Comparison of ENCODE assay signal across 8 cellular contexts in genomic region chr7:76106130-76106529, GRCh38. TPM values are rescaled to one million over a fixed set of nuclear protein-coding genes. Genes with fewer than 3 reads are reported as not detected.
A peak's percentile ranks its signal among the peaks of the same experiment; 100 is the strongest.
DNase-seq lines count a peak whose midpoint lies in the region; ATAC-seq, FAIRE-seq and TF ChIP-seq lines count a peak whose summit lies in the region.
"Not testable (repeated sequence)": the region's sequence is repeated elsewhere in the genome, so short reads cannot be mapped to it uniquely, and the experiment has no call there.

No MANE protein-coding gene starts in this region.

- ATAC-seq in K562, result not testable (repeated sequence)

- TF ChIP-seq POLR2A in K562 (conservative IDR thresholded peaks at IDR 0.05); stomach (IDR thresholded peaks at IDR 0.05): not testable (repeated sequence)

- H3K36me3 ChIP-seq in BLaER1 treated with 17β-estradiol and CSF1 and Interleukin-3, amounts not matched to agents 10 nM and 100 nM, result peaks cover 0 to 22% (median 0%) of the 10 kb centered on the region in 11 experiments; a peak in 9 of 22 replicates
- H3K36me3 ChIP-seq in K562 (ENCODE audit: control insufficient read depth, insufficient read depth, low read length); stomach: not testable (repeated sequence)

- in situ Hi-C loops in K562 (cut with MboI), result not testable (repeated sequence)

- not testable (repeated sequence) for TF ChIP-seq EP300 in K562 (IDR thresholded peaks at IDR 0.05; ENCODE audit: low read length); stomach (IDR thresholded peaks at IDR 0.05)

- peak overlapping the region in 4 of 11 experiments; percentile 75 to 82 (median 77); a peak in 7 of 22 replicates for H3K9ac ChIP-seq in BLaER1 treated with 17β-estradiol and CSF1 and Interleukin-3, amounts not matched to agents 10 nM and 100 nM
- H3K9ac ChIP-seq in K562 (ENCODE audit: insufficient read depth in 1 of 2, low read depth in 2 of 2, low read length in 2 of 2), result not testable (repeated sequence)

- DNase-seq in HT-29 (ENCODE audit: low spot score), result peak; percentile 38
- DNase-seq in NCI-H69 (lab: John Stamatoyannopoulos, UW), result peak; percentile 42
- peak; percentile 27 for DNase-seq in RWPE1 (ENCODE audit: low spot score)
- DNase-seq in K562 (ENCODE audit: extremely low read depth in 1 of 4, low spot score in 3 of 4), result not testable (repeated sequence)
- peak; percentile 65 for DNase-seq in epithelial cell of prostate (ENCODE audit: low read depth, low spot score)
- peak; percentile 34 for DNase-seq in kidney tubule cell (ENCODE audit: low spot score)
- peak; percentile 36 for DNase-seq in stomach

- POLR2A ChIA-PET in RWPE1 (lab: Yijun Ruan, JAX; ENCODE audit: low non-redundant PET); K562 (lab: Yijun Ruan, JAX): not testable (repeated sequence)

- H2AFZ ChIP-seq in K562 (ENCODE audit: low read depth, low read length), result not testable (repeated sequence)

- H4K20me1 ChIP-seq in BLaER1 treated with 17β-estradiol and CSF1 and Interleukin-3, amounts not matched to agents 10 nM and 100 nM; K562 (replicated peaks; ENCODE audit: control insufficient read depth, insufficient read depth, low read length): not testable (repeated sequence)

- not testable (repeated sequence) for BruUV-seq in K562 (replicated peaks; lab: Mats Ljungman, UMichigan)

- peak overlapping the region in 4 of 10 experiments; percentile 56 to 68 (median 60); a peak in 6 of 20 replicates for H3K4me3 ChIP-seq in BLaER1 treated with 17β-estradiol and CSF1 and Interleukin-3, amounts not matched to agents 10 nM and 100 nM
- H3K4me3 ChIP-seq in K562, stomach: not testable (repeated sequence)

- H3K9me1 ChIP-seq in K562 (ENCODE audit: control insufficient read depth, insufficient read depth, low read length), result not testable (repeated sequence)

- not testable (repeated sequence) for H3K27me3 ChIP-seq in BLaER1 treated with 17β-estradiol and CSF1 and Interleukin-3, amounts not matched to agents 10 nM and 100 nM; K562 (ENCODE audit: control insufficient read depth in 2 of 2, insufficient read depth in 2 of 2, low read length in 2 of 2); stomach

- H3K9me3 ChIP-seq in BLaER1 treated with 17β-estradiol and CSF1 and Interleukin-3, amounts not matched to agents 10 nM and 100 nM (replicated peaks in 1 of 11); K562 (replicated peaks; ENCODE audit: control insufficient read depth, insufficient read depth, low read depth, low read length); stomach: not testable (repeated sequence)

- not testable (repeated sequence) for TF ChIP-seq CTCF in RWPE1 (conservative IDR thresholded peaks at IDR 0.05; ENCODE audit: low read depth); K562 (IDR thresholded peaks at IDR 0.05 in 2 of 3, conservative IDR thresholded peaks at IDR 0.05 in 1 of 3; ENCODE audit: insufficient read depth in 2 of 3, low read depth in 1 of 3, low read length in 3 of 3); stomach (IDR thresholded peaks at IDR 0.05)

- intact Hi-C loops in K562 (cut with micrococcal nuclease); stomach (cut with DNase I; ENCODE audit: low total_unique reads): not testable (repeated sequence)

- WGBS in K562 (ENCODE audit: insufficient coverage, low coverage, missing lambda C conversion rate), result 62% methylated on average over 6 of the region's 6 CpGs
- 73 to 83% (median 81%) methylated on average over 6 of the region's 6 CpGs for WGBS in stomach, 5 donors

- H3K27ac ChIP-seq in BLaER1 treated with 17β-estradiol and CSF1 and Interleukin-3, amounts not matched to agents 10 nM and 100 nM, result peak overlapping the region in 7 of 11 experiments; percentile 55 to 81 (median 80); a peak in 7 of 22 replicates
- H3K27ac ChIP-seq in RWPE1; K562 (ENCODE audit: extremely low read depth, low read depth, low read length); stomach: not testable (repeated sequence)
- peak overlapping the region; percentile 90 for H3K27ac ChIP-seq in epithelial cell of prostate

- not testable (repeated sequence) for FAIRE-seq in K562 (lab: Jason Lieb, UNC)

- H3K4me2 ChIP-seq in BLaER1 treated with 17β-estradiol and CSF1 and Interleukin-3, amounts not matched to agents 10 nM and 100 nM, result peak overlapping the region in 10 of 11 experiments; percentile 66 to 100 (median 90); a peak in 19 of 22 replicates
- not testable (repeated sequence) for H3K4me2 ChIP-seq in K562 (ENCODE audit: insufficient read depth, low read length)

- TF ChIP-seq RAD21 in K562 (CRISPR knock-in tag; conservative IDR thresholded peaks at IDR 0.05 in 1 of 2, IDR thresholded peaks at IDR 0.05 in 1 of 2), result not testable (repeated sequence)

- CTCF ChIA-PET in RWPE1 (lab: Yijun Ruan, JAX); K562 (lab: Yijun Ruan, JAX; ENCODE audit: low intra/inter-chr PET ratio): not testable (repeated sequence)

- H3K79me2 ChIP-seq in K562 (ENCODE audit: control insufficient read depth, insufficient read depth, low read length), result not testable (repeated sequence)

- peaks cover 39 to 90% (median 82%) of the 10 kb centered on the region in 10 experiments for H3K4me1 ChIP-seq in BLaER1 treated with 17β-estradiol and CSF1 and Interleukin-3, amounts not matched to agents 10 nM and 100 nM
- H3K4me1 ChIP-seq in K562 (replicated peaks in 1 of 2; ENCODE audit: control insufficient read depth in 2 of 2, insufficient read depth in 2 of 2, low read length in 2 of 2), result not testable (repeated sequence)
- peaks cover 0 to 18% (median 9%) of the 10 kb centered on the region in 4 donors for H3K4me1 ChIP-seq in stomach

TF ChIP-seq in K562, 482 proteins besides CTCF, POLR2A, EP300 and RAD21:
- peak; percentile 75 for TF ChIP-seq ATF3 (IDR thresholded peaks at IDR 0.05)
- not testable (repeated sequence) for TF ChIP-seq ATF3 (CRISPR knock-in tag; conservative IDR thresholded peaks at IDR 0.05)
TF ChIP-seq in K562: peak in this region for 1; not testable (repeated sequence) for 481.

RNA-seq across cellular contexts. Expression of gene MDH2, which starts 58.2 kb away (rescaled TPM):
- total RNA-seq in HT-29 (2014; rRNA removed; shearing (Covaris generic)), result 188 and 199 TPM in 2 replicates
- 150 and 286 TPM in 2 replicates for total RNA-seq in K562 (2011; cell fraction: chromatin; rRNA removed; ENCODE audit: low replicate concordance)
- total RNA-seq in K562 (2011; cell fraction: nucleolus; rRNA removed), result 194 and 214 TPM in 2 replicates
- total RNA-seq in K562 (2011; cell fraction: nucleoplasm; rRNA removed), result 176 and 210 TPM in 2 replicates
- total RNA-seq in K562 (2014; rRNA removed), result 300 and 442 TPM in 2 replicates
- 153 and 164 TPM in 2 replicates for total RNA-seq in K562 (2014; rRNA removed; fragmentation: Illumina TruSeq; extraction: Trizol)
- total RNA-seq in K562 (2015; rRNA removed; fragmentation: Illumina TruSeq; extraction: Trizol), result 216 and 230 TPM in 2 replicates
- 671 and 701 TPM in 2 replicates for total RNA-seq in K562 (2021)
- polyA plus RNA-seq in K562 (2011; rRNA removed), result 106 and 358 TPM in 2 replicates
- polyA plus RNA-seq in K562 (2011; cell fraction: cytosol; rRNA removed), result 156 and 243 TPM in 2 replicates
- polyA plus RNA-seq in K562 (2011; cell fraction: nucleus; rRNA removed), result 190 and 250 TPM in 2 replicates
- polyA plus RNA-seq in K562 (2012), result 435 and 724 TPM in 2 replicates
- 509 and 570 TPM in 2 replicates for polyA plus RNA-seq in K562 (2014; fragmentation: Illumina TruSeq; extraction: Trizol)
- 100 to 1,000 TPM; 242 to 411 TPM for polyA plus RNA-seq in K562 (2014; fragmentation: Nextera tagmentation; extraction: Ambion mirVana)
- polyA plus RNA-seq in K562 (2014; rRNA removed), result 211 and 216 TPM in 2 replicates
- polyA minus RNA-seq in K562 (2011; rRNA and poly(A)+ RNA removed), result 101 and 153 TPM in 2 replicates
- 389 and 497 TPM in 2 replicates for polyA minus RNA-seq in K562 (2011; cell fraction: cytosol; rRNA and poly(A)+ RNA removed)
- 67.3 and 93.9 TPM in 2 replicates for polyA minus RNA-seq in K562 (2011; cell fraction: nucleus; rRNA and poly(A)+ RNA removed)
- total RNA-seq in stomach, result 100 to 1,000 TPM in 2 of 5 donors, 10 to 100 TPM in 3; 41.1 to 227 (median 71.9) TPM
- polyA plus RNA-seq in stomach, result 100 to 1,000 TPM in 1 of 3 donors, 10 to 100 TPM in 2; 81.5 to 107 (median 89.2) TPM

RNA-seq across cellular contexts. Expression of gene STYXL1, which starts 58.3 kb away (rescaled TPM):
- 38.3 and 44.2 TPM in 2 replicates for total RNA-seq in HT-29 (2014; rRNA removed; shearing (Covaris generic))
- 44.2 and 67.1 TPM in 2 replicates for total RNA-seq in K562 (2011; cell fraction: chromatin; rRNA removed; ENCODE audit: low replicate concordance)
- 24.7 and 30.0 TPM in 2 replicates for total RNA-seq in K562 (2011; cell fraction: nucleolus; rRNA removed)
- 32.7 and 33.7 TPM in 2 replicates for total RNA-seq in K562 (2011; cell fraction: nucleoplasm; rRNA removed)
- total RNA-seq in K562 (2014; rRNA removed) (43.2 and 60.0 TPM in 2 replicates), K562 (2014; rRNA removed; fragmentation: Illumina TruSeq; extraction: Trizol) (57.2 and 59.2 TPM in 2 replicates), K562 (2015; rRNA removed; fragmentation: Illumina TruSeq; extraction: Trizol) (44.8 and 54.9 TPM in 2 replicates), K562 (2021) (44.3 and 50.0 TPM in 2 replicates), stomach (10 to 100 TPM; 12.3 to 58.1 (median 17.8) TPM)
- polyA plus RNA-seq in K562 (2011; rRNA removed) (56.6 and 97.2 TPM in 2 replicates), K562 (2014; fragmentation: Illumina TruSeq; extraction: Trizol) (72.2 and 82.7 TPM in 2 replicates), K562 (2014; fragmentation: Nextera tagmentation; extraction: Ambion mirVana) (10 to 100 TPM; 36.5 to 49.7 TPM), K562 (2014; rRNA removed) (49.9 and 67.4 TPM in 2 replicates), stomach (10 to 100 TPM; 37.0 to 57.4 (median 45.4) TPM)
- 86.0 and 101 TPM in 2 replicates for polyA plus RNA-seq in K562 (2011; cell fraction: cytosol; rRNA removed)
- polyA plus RNA-seq in K562 (2011; cell fraction: nucleus; rRNA removed), result 42.8 and 52.4 TPM in 2 replicates
- 57.5 and 77.9 TPM in 2 replicates for polyA plus RNA-seq in K562 (2012)
- polyA minus RNA-seq in K562 (2011; rRNA and poly(A)+ RNA removed), result 34.7 and 51.8 TPM in 2 replicates
- 15.0 and 17.0 TPM in 2 replicates for polyA minus RNA-seq in K562 (2011; cell fraction: cytosol; rRNA and poly(A)+ RNA removed)
- 10.6 and 12.0 TPM in 2 replicates for polyA minus RNA-seq in K562 (2011; cell fraction: nucleus; rRNA and poly(A)+ RNA removed)
